ENCODE assay signal across 1 cellular context in genomic region chr19:42268142-42268703, GRCh38.
TF ChIP-seq lines count a peak whose summit lies in the region.

No MANE protein-coding gene starts in this region.

TF ChIP-seq in HEK293, 187 proteins besides CTCF, POLR2A, EP300 and RAD21 (continued from another document):
- TF ChIP-seq, protein P1, sequence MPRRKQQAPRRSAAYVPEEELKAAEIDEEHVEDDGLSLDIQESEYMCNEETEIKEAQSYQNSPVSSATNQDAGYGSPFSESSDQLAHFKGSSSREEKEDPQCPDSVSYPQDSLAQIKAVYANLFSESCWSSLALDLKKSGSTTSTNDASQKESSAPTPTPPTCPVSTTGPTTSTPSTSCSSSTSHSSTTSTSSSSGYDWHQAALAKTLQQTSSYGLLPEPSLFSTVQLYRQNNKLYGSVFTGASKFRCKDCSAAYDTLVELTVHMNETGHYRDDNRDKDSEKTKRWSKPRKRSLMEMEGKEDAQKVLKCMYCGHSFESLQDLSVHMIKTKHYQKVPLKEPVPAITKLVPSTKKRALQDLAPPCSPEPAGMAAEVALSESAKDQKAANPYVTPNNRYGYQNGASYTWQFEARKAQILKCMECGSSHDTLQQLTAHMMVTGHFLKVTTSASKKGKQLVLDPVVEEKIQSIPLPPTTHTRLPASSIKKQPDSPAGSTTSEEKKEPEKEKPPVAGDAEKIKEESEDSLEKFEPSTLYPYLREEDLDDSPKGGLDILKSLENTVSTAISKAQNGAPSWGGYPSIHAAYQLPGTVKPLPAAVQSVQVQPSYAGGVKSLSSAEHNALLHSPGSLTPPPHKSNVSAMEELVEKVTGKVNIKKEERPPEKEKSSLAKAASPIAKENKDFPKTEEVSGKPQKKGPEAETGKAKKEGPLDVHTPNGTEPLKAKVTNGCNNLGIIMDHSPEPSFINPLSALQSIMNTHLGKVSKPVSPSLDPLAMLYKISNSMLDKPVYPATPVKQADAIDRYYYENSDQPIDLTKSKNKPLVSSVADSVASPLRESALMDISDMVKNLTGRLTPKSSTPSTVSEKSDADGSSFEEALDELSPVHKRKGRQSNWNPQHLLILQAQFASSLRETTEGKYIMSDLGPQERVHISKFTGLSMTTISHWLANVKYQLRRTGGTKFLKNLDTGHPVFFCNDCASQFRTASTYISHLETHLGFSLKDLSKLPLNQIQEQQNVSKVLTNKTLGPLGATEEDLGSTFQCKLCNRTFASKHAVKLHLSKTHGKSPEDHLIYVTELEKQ (tag by site-specific recombination; IDR thresholded peaks at IDR 0.05; ENCODE audit: borderline replicate concordance): peak; percentile 77; the same call in 1 of the 2 replicates
- peak; percentile 34; the same call in 1 of the 2 replicates for TF ChIP-seq PRDM1 (tag by site-specific recombination; IDR thresholded peaks at IDR 0.05)
- TF ChIP-seq ZNF391 (tag by site-specific recombination; IDR thresholded peaks at IDR 0.05; ENCODE audit: borderline replicate concordance, low read depth): peak; percentile 70; the same call in 1 of the 2 replicates
- no peak for TF ChIP-seq ZNF670 (tag by site-specific recombination; IDR thresholded peaks at IDR 0.05; ENCODE audit: low read depth)
- no peak for TF ChIP-seq ZBTB1 (tag by site-specific recombination; IDR thresholded peaks at IDR 0.05)
- TF ChIP-seq ZBTB26 (tag by site-specific recombination; optimal IDR thresholded peaks at IDR 0.05): peak; percentile 98
- no peak for TF ChIP-seq ZNF777 (tag by site-specific recombination; IDR thresholded peaks at IDR 0.05; ENCODE audit: borderline replicate concordance)
- TF ChIP-seq ZNF341 (tag by site-specific recombination; IDR thresholded peaks at IDR 0.05; ENCODE audit: low read depth): peak; percentile 100
- no peak for TF ChIP-seq ZNF155 (tag by site-specific recombination; IDR thresholded peaks at IDR 0.05)
- TF ChIP-seq PBX3 (CRISPR knock-in tag; IDR thresholded peaks at IDR 0.05): no peak
- TF ChIP-seq ZNF292 (tag by site-specific recombination; IDR thresholded peaks at IDR 0.05; ENCODE audit: borderline replicate concordance, low read depth): no peak
- peak; percentile 84 for TF ChIP-seq GLIS1 (tag by site-specific recombination; IDR thresholded peaks at IDR 0.05)
- TF ChIP-seq ZIC2 (tag by site-specific recombination; IDR thresholded peaks at IDR 0.05): 0 out of 2 replicates have a peak, but pooled peaks have one; percentile 45
- TF ChIP-seq ATF2 (tag by site-specific recombination; IDR thresholded peaks at IDR 0.05; ENCODE audit: low read depth): peak; percentile 100
- TF ChIP-seq, protein P2, sequence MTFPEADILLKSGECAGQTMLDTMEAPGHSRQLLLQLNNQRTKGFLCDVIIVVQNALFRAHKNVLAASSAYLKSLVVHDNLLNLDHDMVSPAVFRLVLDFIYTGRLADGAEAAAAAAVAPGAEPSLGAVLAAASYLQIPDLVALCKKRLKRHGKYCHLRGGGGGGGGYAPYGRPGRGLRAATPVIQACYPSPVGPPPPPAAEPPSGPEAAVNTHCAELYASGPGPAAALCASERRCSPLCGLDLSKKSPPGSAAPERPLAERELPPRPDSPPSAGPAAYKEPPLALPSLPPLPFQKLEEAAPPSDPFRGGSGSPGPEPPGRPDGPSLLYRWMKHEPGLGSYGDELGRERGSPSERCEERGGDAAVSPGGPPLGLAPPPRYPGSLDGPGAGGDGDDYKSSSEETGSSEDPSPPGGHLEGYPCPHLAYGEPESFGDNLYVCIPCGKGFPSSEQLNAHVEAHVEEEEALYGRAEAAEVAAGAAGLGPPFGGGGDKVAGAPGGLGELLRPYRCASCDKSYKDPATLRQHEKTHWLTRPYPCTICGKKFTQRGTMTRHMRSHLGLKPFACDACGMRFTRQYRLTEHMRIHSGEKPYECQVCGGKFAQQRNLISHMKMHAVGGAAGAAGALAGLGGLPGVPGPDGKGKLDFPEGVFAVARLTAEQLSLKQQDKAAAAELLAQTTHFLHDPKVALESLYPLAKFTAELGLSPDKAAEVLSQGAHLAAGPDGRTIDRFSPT (tag by site-specific recombination; IDR thresholded peaks at IDR 0.05): no peak
- peak; percentile 4; the same call in 1 of the 2 replicates for TF ChIP-seq KLF9 (tag by site-specific recombination; IDR thresholded peaks at IDR 0.05; ENCODE audit: low read depth)
- no peak for TF ChIP-seq ZNF707 (tag by site-specific recombination; IDR thresholded peaks at IDR 0.05)
- TF ChIP-seq BCL6B (tag by site-specific recombination; IDR thresholded peaks at IDR 0.05): no peak
- no peak for TF ChIP-seq ZFHX2 (tag by site-specific recombination; conservative IDR thresholded peaks at IDR 0.05)
- TF ChIP-seq ZXDB (tag by site-specific recombination; IDR thresholded peaks at IDR 0.05): peak; percentile 98
- TF ChIP-seq ZBTB21 (tag by site-specific recombination; IDR thresholded peaks at IDR 0.05): peak; percentile 87
- peak; percentile 89 for TF ChIP-seq ZNF548 (tag by site-specific recombination; IDR thresholded peaks at IDR 0.05)
- no peak for TF ChIP-seq ZNF571 (tag by site-specific recombination; IDR thresholded peaks at IDR 0.05)
- no peak for TF ChIP-seq ZNF530 (tag by site-specific recombination; IDR thresholded peaks at IDR 0.05; ENCODE audit: low read depth)
- no peak for TF ChIP-seq ZNF521 (tag by site-specific recombination; IDR thresholded peaks at IDR 0.05)
- no peak for TF ChIP-seq ZNF560 (tag by site-specific recombination; IDR thresholded peaks at IDR 0.05; ENCODE audit: borderline replicate concordance)
- TF ChIP-seq ZNF544 (tag by site-specific recombination; IDR thresholded peaks at IDR 0.05): no peak
- peak; percentile 46 for TF ChIP-seq KLF1 (tag by site-specific recombination; IDR thresholded peaks at IDR 0.05)
- TF ChIP-seq ZNF514 (tag by site-specific recombination; IDR thresholded peaks at IDR 0.05): no peak
- TF ChIP-seq, protein P3, sequence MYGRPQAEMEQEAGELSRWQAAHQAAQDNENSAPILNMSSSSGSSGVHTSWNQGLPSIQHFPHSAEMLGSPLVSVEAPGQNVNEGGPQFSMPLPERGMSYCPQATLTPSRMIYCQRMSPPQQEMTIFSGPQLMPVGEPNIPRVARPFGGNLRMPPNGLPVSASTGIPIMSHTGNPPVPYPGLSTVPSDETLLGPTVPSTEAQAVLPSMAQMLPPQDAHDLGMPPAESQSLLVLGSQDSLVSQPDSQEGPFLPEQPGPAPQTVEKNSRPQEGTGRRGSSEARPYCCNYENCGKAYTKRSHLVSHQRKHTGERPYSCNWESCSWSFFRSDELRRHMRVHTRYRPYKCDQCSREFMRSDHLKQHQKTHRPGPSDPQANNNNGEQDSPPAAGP (tag by site-specific recombination; IDR thresholded peaks at IDR 0.05): peak; percentile 96
- no peak for TF ChIP-seq ZNF623 (tag by site-specific recombination; IDR thresholded peaks at IDR 0.05)
- no peak for TF ChIP-seq ZNF677 (tag by site-specific recombination; IDR thresholded peaks at IDR 0.05)
- no peak for TF ChIP-seq ZNF423 (tag by site-specific recombination; IDR thresholded peaks at IDR 0.05)
- TF ChIP-seq, protein P4, sequence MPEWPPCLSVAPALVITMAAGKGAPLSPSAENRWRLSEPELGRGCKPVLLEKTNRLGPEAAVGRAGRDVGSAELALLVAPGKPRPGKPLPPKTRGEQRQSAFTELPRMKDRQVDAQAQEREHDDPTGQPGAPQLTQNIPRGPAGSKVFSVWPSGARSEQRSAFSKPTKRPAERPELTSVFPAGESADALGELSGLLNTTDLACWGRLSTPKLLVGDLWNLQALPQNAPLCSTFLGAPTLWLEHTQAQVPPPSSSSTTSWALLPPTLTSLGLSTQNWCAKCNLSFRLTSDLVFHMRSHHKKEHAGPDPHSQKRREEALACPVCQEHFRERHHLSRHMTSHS (tag by site-specific recombination; IDR thresholded peaks at IDR 0.05): no peak
- TF ChIP-seq ZNF585B (tag by site-specific recombination; IDR thresholded peaks at IDR 0.05): no peak
- TF ChIP-seq, protein P5, sequence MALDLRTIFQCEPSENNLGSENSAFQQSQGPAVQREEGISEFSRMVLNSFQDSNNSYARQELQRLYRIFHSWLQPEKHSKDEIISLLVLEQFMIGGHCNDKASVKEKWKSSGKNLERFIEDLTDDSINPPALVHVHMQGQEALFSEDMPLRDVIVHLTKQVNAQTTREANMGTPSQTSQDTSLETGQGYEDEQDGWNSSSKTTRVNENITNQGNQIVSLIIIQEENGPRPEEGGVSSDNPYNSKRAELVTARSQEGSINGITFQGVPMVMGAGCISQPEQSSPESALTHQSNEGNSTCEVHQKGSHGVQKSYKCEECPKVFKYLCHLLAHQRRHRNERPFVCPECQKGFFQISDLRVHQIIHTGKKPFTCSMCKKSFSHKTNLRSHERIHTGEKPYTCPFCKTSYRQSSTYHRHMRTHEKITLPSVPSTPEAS (tag by site-specific recombination; IDR thresholded peaks at IDR 0.05): 0 out of 2 replicates have a peak, but pooled peaks have one; percentile 13
- TF ChIP-seq ZNF404 (tag by site-specific recombination; IDR thresholded peaks at IDR 0.05): no peak
- no peak; the same call in 1 of the 2 replicates for TF ChIP-seq ZNF660 (tag by site-specific recombination; IDR thresholded peaks at IDR 0.05)
- TF ChIP-seq, protein P6, sequence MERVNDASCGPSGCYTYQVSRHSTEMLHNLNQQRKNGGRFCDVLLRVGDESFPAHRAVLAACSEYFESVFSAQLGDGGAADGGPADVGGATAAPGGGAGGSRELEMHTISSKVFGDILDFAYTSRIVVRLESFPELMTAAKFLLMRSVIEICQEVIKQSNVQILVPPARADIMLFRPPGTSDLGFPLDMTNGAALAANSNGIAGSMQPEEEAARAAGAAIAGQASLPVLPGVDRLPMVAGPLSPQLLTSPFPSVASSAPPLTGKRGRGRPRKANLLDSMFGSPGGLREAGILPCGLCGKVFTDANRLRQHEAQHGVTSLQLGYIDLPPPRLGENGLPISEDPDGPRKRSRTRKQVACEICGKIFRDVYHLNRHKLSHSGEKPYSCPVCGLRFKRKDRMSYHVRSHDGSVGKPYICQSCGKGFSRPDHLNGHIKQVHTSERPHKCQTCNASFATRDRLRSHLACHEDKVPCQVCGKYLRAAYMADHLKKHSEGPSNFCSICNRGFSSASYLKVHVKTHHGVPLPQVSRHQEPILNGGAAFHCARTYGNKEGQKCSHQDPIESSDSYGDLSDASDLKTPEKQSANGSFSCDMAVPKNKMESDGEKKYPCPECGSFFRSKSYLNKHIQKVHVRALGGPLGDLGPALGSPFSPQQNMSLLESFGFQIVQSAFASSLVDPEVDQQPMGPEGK (tag by site-specific recombination; IDR thresholded peaks at IDR 0.05): peak; percentile 81
- TF ChIP-seq BCL11A (tag by site-specific recombination; IDR thresholded peaks at IDR 0.05; ENCODE audit: low read depth): no peak
- TF ChIP-seq, protein P7, sequence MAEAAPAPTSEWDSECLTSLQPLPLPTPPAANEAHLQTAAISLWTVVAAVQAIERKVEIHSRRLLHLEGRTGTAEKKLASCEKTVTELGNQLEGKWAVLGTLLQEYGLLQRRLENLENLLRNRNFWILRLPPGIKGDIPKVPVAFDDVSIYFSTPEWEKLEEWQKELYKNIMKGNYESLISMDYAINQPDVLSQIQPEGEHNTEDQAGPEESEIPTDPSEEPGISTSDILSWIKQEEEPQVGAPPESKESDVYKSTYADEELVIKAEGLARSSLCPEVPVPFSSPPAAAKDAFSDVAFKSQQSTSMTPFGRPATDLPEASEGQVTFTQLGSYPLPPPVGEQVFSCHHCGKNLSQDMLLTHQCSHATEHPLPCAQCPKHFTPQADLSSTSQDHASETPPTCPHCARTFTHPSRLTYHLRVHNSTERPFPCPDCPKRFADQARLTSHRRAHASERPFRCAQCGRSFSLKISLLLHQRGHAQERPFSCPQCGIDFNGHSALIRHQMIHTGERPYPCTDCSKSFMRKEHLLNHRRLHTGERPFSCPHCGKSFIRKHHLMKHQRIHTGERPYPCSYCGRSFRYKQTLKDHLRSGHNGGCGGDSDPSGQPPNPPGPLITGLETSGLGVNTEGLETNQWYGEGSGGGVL (tag by site-specific recombination; IDR thresholded peaks at IDR 0.05): no peak; the same call in 1 of the 2 replicates
- no peak for TF ChIP-seq ZNF510 (tag by site-specific recombination; IDR thresholded peaks at IDR 0.05; ENCODE audit: insufficient replicate concordance)
- peak; percentile 62 for TF ChIP-seq IKZF3 (tag by site-specific recombination; IDR thresholded peaks at IDR 0.05)
